In the genomic region with DNA sequence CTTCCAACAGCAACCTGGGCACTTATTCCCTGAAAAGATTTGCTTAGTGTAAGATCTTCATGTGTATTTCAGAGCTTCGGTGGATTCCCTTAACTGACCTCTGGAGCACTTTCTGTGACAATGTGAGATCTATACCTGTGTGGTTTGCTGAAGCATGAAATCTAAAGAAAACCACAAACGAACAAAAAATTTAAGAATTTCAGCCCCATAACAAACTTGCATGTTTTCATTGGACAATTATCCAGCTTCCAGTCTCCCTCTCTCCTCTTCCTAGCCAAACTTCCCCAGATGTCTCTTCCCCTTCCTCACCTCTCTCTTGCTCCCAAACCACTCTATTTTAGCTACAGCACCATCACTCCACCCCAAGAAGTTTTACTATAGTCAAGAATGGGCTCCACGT, we compare ENCODE assay signal across 22 cellular contexts.
DNase-seq lines count a peak whose midpoint lies in the region; ATAC-seq, FAIRE-seq and TF ChIP-seq lines count a peak whose summit lies in the region.
"Had no signal": no experiment of that assay in that cellular context is flagged by ENCODE, and none has a peak within 500 bp of the region (broad histone marks: within the 10 kb centered on the region; RNA-seq: fewer than 3 reads in every experiment).

No MANE protein-coding gene starts in this region.

- no peaks in the 10 kb centered on the region for H3K36me3 Mint-ChIP-seq in chondrocyte (ENCODE audit: low read depth)
- peaks cover 0 to 1% of the 10 kb centered on the region in 2 donors for H3K36me3 Mint-ChIP-seq in activated T-cell treated with anti-CD3 and anti-CD28 coated beads, Interleukin-2, amount 50 U/mL, for 72 hours (ENCODE audit: insufficient read depth in 2 of 2)
- H3K36me3 Mint-ChIP-seq: CD14-positive monocyte; CD8-positive, alpha-beta T cell had no signal

- peak overlapping the region; percentile 99 for H3K27ac ChIP-seq in OCI-LY3 (ENCODE audit: low read length)
- H3K27ac ChIP-seq: 22Rv1, KMS-11 had no signal

- TF ChIP-seq CTCF in OCI-LY3 (IDR thresholded peaks at IDR 0.05; ENCODE audit: low read depth, low read length): no peak
- no peak for TF ChIP-seq CTCF in chondrocyte (IDR thresholded peaks at IDR 0.05)

- peak overlapping the region; percentile 92 for H3K9ac ChIP-seq in OCI-LY3 (ENCODE audit: low read length)
- H3K9ac ChIP-seq: KMS-11 had no signal

- H3K9me3 ChIP-seq in OCI-LY3 (ENCODE audit: insufficient read depth, low read length): no peaks in the 10 kb centered on the region

- H3K4me1 ChIP-seq in OCI-LY3 (ENCODE audit: low read length): peaks cover 56% of the 10 kb centered on the region

- TF ChIP-seq POLR2A in GM12892 (IDR thresholded peaks at IDR 0.05; ENCODE audit: low read depth, low read length): no peak

- peaks cover 13% of the 10 kb centered on the region for H3K36me3 ChIP-seq in OCI-LY3 (replicated peaks; ENCODE audit: low read depth, low read length)

- peak overlapping the region; percentile 23; the same call in 1 of the 2 replicates for H3K4me3 ChIP-seq in OCI-LY3 (ENCODE audit: low read length)

- ATAC-seq in GM19351 (IDR thresholded peaks at IDR 0.05; ENCODE audit: unreplicated experiment) (peak; percentile 31), HG02678 (IDR thresholded peaks at IDR 0.05; ENCODE audit: unreplicated experiment) (peak; percentile 37), GM19328 (IDR thresholded peaks at IDR 0.05; ENCODE audit: unreplicated experiment) (no peak)
- ATAC-seq in activated T-cell treated with anti-CD3 and anti-CD28 coated beads, Interleukin-2, amount 50 U/mL, for 72 hours (replicated peaks in 1 of 2): no peak
- ATAC-seq: CD8-positive, alpha-beta T cell; HepG2 had no signal

- H3K79me2 ChIP-seq in OCI-LY3 (ENCODE audit: low read length): no peaks in the 10 kb centered on the region; the same call in 1 of the 2 replicates

- no peak overlapping the region for H3K27ac Mint-ChIP-seq in chondrocyte (ENCODE audit: unreplicated experiment)
- H3K27ac Mint-ChIP-seq in activated T-cell treated with anti-CD3 and anti-CD28 coated beads, Interleukin-2, amount 50 U/mL, for 72 hours: no peak overlapping the region
- H3K27ac Mint-ChIP-seq: CD14-positive monocyte; CD8-positive, alpha-beta T cell; HFFc6 had no signal

- H3K4me3 Mint-ChIP-seq in chondrocyte (ENCODE audit: unreplicated experiment): no peak overlapping the region
- no peak overlapping the region for H3K4me3 Mint-ChIP-seq in activated T-cell treated with anti-CD3 and anti-CD28 coated beads, Interleukin-2, amount 50 U/mL, for 72 hours
- H3K4me3 Mint-ChIP-seq: CD14-positive monocyte; CD8-positive, alpha-beta T cell; HFFc6 had no signal

- DNase-seq in GM12892 (ENCODE audit: insufficient read length): no peak
- DNase-seq in HT-29 (ENCODE audit: low spot score): no peak
- no peak for DNase-seq in chondrocyte (ENCODE audit: low spot score)
- no peak for DNase-seq in activated T-cell treated with anti-CD3 and anti-CD28 coated beads, Interleukin-2, amount 50 U/mL, for 72 hours
- DNase-seq: CD8-positive, alpha-beta T cell; COR-L47; DMS153; DMS79 treated with DMSO at 0.1 percent for 48 hours; EL; HCEC 1CT; HFFc6 had no signal

- peak overlapping the region; percentile 87 for H3K4me2 ChIP-seq in OCI-LY3 (ENCODE audit: low read length)
- H3K4me2 ChIP-seq: KMS-11 had no signal

- peak; percentile 44 for FAIRE-seq in GM12892 (lab: Jason Lieb, UNC)
- FAIRE-seq: D721Med, G401.6, HepG2, HTR-8/SVneo had no signal

- H3K4me1 Mint-ChIP-seq in chondrocyte (ENCODE audit: low read depth): no peaks in the 10 kb centered on the region
- H3K4me1 Mint-ChIP-seq in activated T-cell treated with anti-CD3 and anti-CD28 coated beads, Interleukin-2, amount 50 U/mL, for 72 hours (ENCODE audit: low read depth): no peaks in the 10 kb centered on the region
- H3K4me1 Mint-ChIP-seq: CD14-positive monocyte had no signal

- H3K27me3 Mint-ChIP-seq in chondrocyte (ENCODE audit: low read depth): no peaks in the 10 kb centered on the region
- no peaks in the 10 kb centered on the region for H3K27me3 Mint-ChIP-seq in activated T-cell treated with anti-CD3 and anti-CD28 coated beads, Interleukin-2, amount 50 U/mL, for 72 hours (ENCODE audit: low read depth)

- H2AFZ ChIP-seq in OCI-LY3 (ENCODE audit: low read depth, low read length): no peak overlapping the region

- no peaks in the 10 kb centered on the region for H3K27me3 ChIP-seq in OCI-LY3 (ENCODE audit: low read depth, low read length)

- H4K20me1 ChIP-seq in OCI-LY3 (ENCODE audit: insufficient read depth, low read length): no peaks in the 10 kb centered on the region

- H3K9me3 Mint-ChIP-seq in chondrocyte (ENCODE audit: low read depth): peaks cover 4% of the 10 kb centered on the region
- H3K9me3 Mint-ChIP-seq in activated T-cell treated with anti-CD3 and anti-CD28 coated beads, Interleukin-2, amount 50 U/mL, for 72 hours: peaks cover 14 to 18% of the 10 kb centered on the region in 2 donors

Comparison
In these comparisons a context has a peak if more than half of its experiments do, and no peak if none do; other contexts are left out.
1. ATAC-seq: peak in GM19351 (single experiment) and HG02678 (single experiment); none in GM19328 (single experiment) and activated T-cell treated with anti-CD3 and anti-CD28 coated beads, Interleukin-2, amount 50 U/mL, for 72 hours (0 of 2).